Comparison of ENCODE assay signal across 13 cellular contexts in genomic region chr5:146137967-146138403, GRCh38. TPM values are rescaled to one million over a fixed set of nuclear protein-coding genes. Genes with fewer than 3 reads are reported as not detected.
A peak's percentile ranks its signal among the peaks of the same experiment; 100 is the strongest.
DNase-seq lines count a peak whose midpoint lies in the region; ATAC-seq and TF ChIP-seq lines count a peak whose summit lies in the region.
"Had no signal": no experiment of that assay in that cellular context is flagged by ENCODE, and none has a peak within 500 bp of the region (broad histone marks: within the 10 kb centered on the region; RNA-seq: fewer than 3 reads in every experiment).

No MANE protein-coding gene starts in this region.

- CTCF ChIA-PET in AG04450 (lab: Charles Lee), result no interaction called here
- CTCF ChIA-PET in PC-3 (lab: Charles Lee), result no interaction called here

- no peaks in the 10 kb centered on the region for H3K4me1 Mint-ChIP-seq in endothelial cell (ENCODE audit: unreplicated experiment)
- no peaks in the 10 kb centered on the region for H3K4me1 Mint-ChIP-seq in activated T-helper 1 cell treated with anti-CD3 and anti-CD28 coated beads, Interleukin-12 subunit alpha, Interleukin-12 subunit beta, Interleukin-2, Interleukin-4 antibody, amounts not matched to agents 30 ng/mL and 10 ng/mL and 1 ng/mL, durations not matched to agents 14 hours and 24 hours and 36 hours (ENCODE audit: low read depth)
- H3K4me1 Mint-ChIP-seq: activated B cell treated with CpG ODN at 0.5 μM for 24 hours had no signal

- no peak overlapping the region for H3K4me2 ChIP-seq in PC-3 (ENCODE audit: low read length)

- H3K4me3 ChIP-seq in AG04450 (ENCODE audit: low read depth, low read length) (no peak overlapping the region), PC-3 (ENCODE audit: low read length) (no peak overlapping the region), neutrophil (ENCODE audit: low read depth in 1 of 2, low read length in 1 of 2) (peak overlapping the region; percentile 7 to 20)

- H3F3A ChIP-seq in PC-3 (ENCODE audit: low read length, unreplicated experiment), result no peaks in the 10 kb centered on the region

- ATAC-seq in PC-3, result no peak
- no peak for ATAC-seq in GM21529 (IDR thresholded peaks at IDR 0.05; ENCODE audit: unreplicated experiment)
- no peak for ATAC-seq in Right ventricle myocardium inferior

- H3K4me1 ChIP-seq in PC-3 (ENCODE audit: insufficient read depth, low read length) (no peaks in the 10 kb centered on the region), neutrophil (ENCODE audit: control insufficient read depth in 1 of 2, insufficient read depth in 1 of 2, low read depth in 1 of 2, low read length in 1 of 2) (peaks cover 13 to 16% of the 10 kb centered on the region in 2 experiments)

- no peaks in the 10 kb centered on the region for H3K27me3 ChIP-seq in AG04450 (ENCODE audit: control insufficient read depth, insufficient read depth, low read length)
- H3K27me3 ChIP-seq in PC-3 (ENCODE audit: low read length), result no peaks in the 10 kb centered on the region
- H3K27me3 ChIP-seq in neutrophil, result no peaks in the 10 kb centered on the region

- no TSS peak for BruUV-seq in PC-3 (replicated peaks; lab: Mats Ljungman, UMichigan)

- H3K9me2 ChIP-seq in PC-3 (replicated peaks; ENCODE audit: low read length), result no peaks in the 10 kb centered on the region

- H3K9me3 Mint-ChIP-seq in endothelial cell (ENCODE audit: unreplicated experiment), result no peaks in the 10 kb centered on the region
- no peaks in the 10 kb centered on the region for H3K9me3 Mint-ChIP-seq in activated T-helper 1 cell treated with anti-CD3 and anti-CD28 coated beads, Interleukin-12 subunit alpha, Interleukin-12 subunit beta, Interleukin-2, Interleukin-4 antibody, amounts not matched to agents 30 ng/mL and 10 ng/mL and 1 ng/mL, durations not matched to agents 14 hours and 24 hours and 36 hours
- H3K9me3 Mint-ChIP-seq: activated B cell treated with CpG ODN at 0.5 μM for 24 hours; dendritic cell treated with granulocyte-macrophage colony-stimulating factor and Interleukin-4, amounts not matched to agents 40 ng/mL and 50 ng/mL, for 4 days had no signal

- H3K9ac ChIP-seq in PC-3 (ENCODE audit: low read length), result no peak overlapping the region

- H4K20me1 ChIP-seq in PC-3 (ENCODE audit: low read length), result no peaks in the 10 kb centered on the region

- peaks cover 1% of the 10 kb centered on the region for H3K27me3 Mint-ChIP-seq in endothelial cell (ENCODE audit: unreplicated experiment)
- H3K27me3 Mint-ChIP-seq in activated T-helper 1 cell treated with anti-CD3 and anti-CD28 coated beads, Interleukin-12 subunit alpha, Interleukin-12 subunit beta, Interleukin-2, Interleukin-4 antibody, amounts not matched to agents 30 ng/mL and 10 ng/mL and 1 ng/mL, durations not matched to agents 14 hours and 24 hours and 36 hours (ENCODE audit: insufficient read depth), result no peaks in the 10 kb centered on the region
- H3K27me3 Mint-ChIP-seq: activated B cell treated with CpG ODN at 0.5 μM for 24 hours; activated naive CD8-positive, alpha-beta T cell; dendritic cell treated with granulocyte-macrophage colony-stimulating factor and Interleukin-4, amounts not matched to agents 40 ng/mL and 50 ng/mL, for 4 days had no signal

- H2AFZ ChIP-seq in PC-3 (ENCODE audit: low read length), result no peak overlapping the region

- peak overlapping the region; percentile 70 for H3K27ac Mint-ChIP-seq in endothelial cell (ENCODE audit: unreplicated experiment)
- no peak overlapping the region for H3K27ac Mint-ChIP-seq in activated T-helper 1 cell treated with anti-CD3 and anti-CD28 coated beads, Interleukin-12 subunit alpha, Interleukin-12 subunit beta, Interleukin-2, Interleukin-4 antibody, amounts not matched to agents 30 ng/mL and 10 ng/mL and 1 ng/mL, durations not matched to agents 14 hours and 24 hours and 36 hours
- H3K27ac Mint-ChIP-seq: activated B cell treated with CpG ODN at 0.5 μM for 24 hours; activated naive CD8-positive, alpha-beta T cell; dendritic cell treated with granulocyte-macrophage colony-stimulating factor and Interleukin-4, amounts not matched to agents 40 ng/mL and 50 ng/mL, for 4 days had no signal

- intact Hi-C loops in PC-3 (cut with micrococcal nuclease) (no loop called here), Right ventricle myocardium inferior (cut with DNase I) (loop anchor here (10.0 kb wide), 1 partner anchor 1933 kb away; no protein-coding TSS in a partner anchor)
- intact Hi-C loops in activated T-helper 1 cell treated with anti-CD3 and anti-CD28 coated beads, Interleukin-12 subunit alpha, Interleukin-12 subunit beta, Interleukin-2, Interleukin-4 antibody, amounts not matched to agents 30 ng/mL and 10 ng/mL and 1 ng/mL, durations not matched to agents 14 hours and 24 hours and 36 hours (cut with micrococcal nuclease), result no loop called here

- H3K79me2 ChIP-seq in PC-3 (ENCODE audit: low read length), result no peaks in the 10 kb centered on the region

- H3K9me3 ChIP-seq in AG04450 (ENCODE audit: control insufficient read depth, insufficient read depth, low read length) (no peaks in the 10 kb centered on the region), PC-3 (ENCODE audit: low read length) (no peaks in the 10 kb centered on the region), neutrophil (no peaks in the 10 kb centered on the region)

- H3K27ac ChIP-seq in AG04450 (ENCODE audit: low read depth, low read length) (no peak overlapping the region), PC-3 (ENCODE audit: low read length) (no peak overlapping the region), neutrophil (peak overlapping the region; percentile 71)

- H3K36me3 Mint-ChIP-seq in endothelial cell (ENCODE audit: low read depth, unreplicated experiment), result peaks cover 3% of the 10 kb centered on the region
- H3K36me3 Mint-ChIP-seq in activated T-helper 1 cell treated with anti-CD3 and anti-CD28 coated beads, Interleukin-12 subunit alpha, Interleukin-12 subunit beta, Interleukin-2, Interleukin-4 antibody, amounts not matched to agents 30 ng/mL and 10 ng/mL and 1 ng/mL, durations not matched to agents 14 hours and 24 hours and 36 hours (ENCODE audit: low read depth), result peaks cover 50% of the 10 kb centered on the region

- DNase-seq in AG04450 (ENCODE audit: low read depth, low spot score) (peak; percentile 39), PC-3 (peak; percentile 48), endothelial cell (ENCODE audit: low spot score) (no peak), Right ventricle myocardium inferior (ENCODE audit: missing footprints) (no peak), cerebellar cortex (ENCODE audit: low spot score) (no peak)
- DNase-seq in activated T-helper 1 cell treated with anti-CD3 and anti-CD28 coated beads, Interleukin-12 subunit alpha, Interleukin-12 subunit beta, Interleukin-2, Interleukin-4 antibody, amounts not matched to agents 30 ng/mL and 10 ng/mL and 1 ng/mL, durations not matched to agents 14 hours and 24 hours and 36 hours (ENCODE audit: low spot score), result no peak
- DNase-seq: activated B cell treated with CpG ODN at 0.5 μM for 24 hours, COR-L47, occipital lobe had no signal

- H3K4me3 Mint-ChIP-seq in endothelial cell (ENCODE audit: unreplicated experiment), result no peak overlapping the region
- H3K4me3 Mint-ChIP-seq in activated T-helper 1 cell treated with anti-CD3 and anti-CD28 coated beads, Interleukin-12 subunit alpha, Interleukin-12 subunit beta, Interleukin-2, Interleukin-4 antibody, amounts not matched to agents 30 ng/mL and 10 ng/mL and 1 ng/mL, durations not matched to agents 14 hours and 24 hours and 36 hours, result no peak overlapping the region
- H3K4me3 Mint-ChIP-seq: activated B cell treated with CpG ODN at 0.5 μM for 24 hours; activated naive CD8-positive, alpha-beta T cell; dendritic cell treated with granulocyte-macrophage colony-stimulating factor and Interleukin-4, amounts not matched to agents 40 ng/mL and 50 ng/mL, for 4 days had no signal

- POLR2A ChIA-PET in AG04450 (lab: Yijun Ruan, JAX), result no interaction called here
- POLR2A ChIA-PET in PC-3 (lab: Charles Lee; ENCODE audit: unreplicated experiment), result no interaction called here

- TF ChIP-seq CTCF in AG04450 (IDR thresholded peaks at IDR 0.05; ENCODE audit: low read depth, low read length) (no peak), PC-3 (conservative IDR thresholded peaks at IDR 0.05; ENCODE audit: low read depth, low read length) (no peak), endothelial cell (IDR thresholded peaks at IDR 0.05; ENCODE audit: unreplicated experiment) (no peak), neutrophil (IDR thresholded peaks at IDR 0.05) (no peak)

- H3K36me3 ChIP-seq in PC-3 (ENCODE audit: low read depth, low read length) (peaks cover 47% of the 10 kb centered on the region), neutrophil (peaks cover 28% of the 10 kb centered on the region)

RNA-seq across cellular contexts. Expression of gene PLAC8L1, which starts 32.6 kb away (rescaled TPM):
- polyA plus RNA-seq in AG04450 (2011; rRNA removed), result 0.15 TPM in 1 of 2 replicates, not detected in the other
- not detected in 2 replicates for polyA minus RNA-seq in AG04450 (2011; rRNA and poly(A)+ RNA removed)
- total RNA-seq in PC-3 (2014; rRNA removed), result 0.95 TPM in 1 of 2 replicates, not detected in the other
- total RNA-seq in endothelial cell (ENCODE audit: unreplicated experiment), result 0.80 TPM
- total RNA-seq in Right ventricle myocardium inferior, result not detected
- total RNA-seq in activated T-helper 1 cell treated with anti-CD3 and anti-CD28 coated beads, Interleukin-12 subunit alpha, Interleukin-12 subunit beta, Interleukin-2, Interleukin-4 antibody, amounts not matched to agents 30 ng/mL and 10 ng/mL and 1 ng/mL, durations not matched to agents 14 hours and 24 hours and 36 hours, result 0.37 and 0.99 TPM in 2 replicates
- total RNA-seq: occipital lobe had no signal

RNA-seq across cellular contexts. Expression of gene LARS1, which starts 44.5 kb away (rescaled TPM):
- polyA plus RNA-seq in AG04450 (2011; rRNA removed), result 30.5 and 37.3 TPM in 2 replicates
- polyA minus RNA-seq in AG04450 (2011; rRNA and poly(A)+ RNA removed), result 53.4 and 56.9 TPM in 2 replicates
- total RNA-seq in PC-3 (2014; rRNA removed) (92.0 and 102 TPM in 2 replicates), endothelial cell (ENCODE audit: unreplicated experiment) (85.5 TPM), Right ventricle myocardium inferior (85.0 TPM)
- 134 and 144 TPM in 2 replicates for total RNA-seq in activated T-helper 1 cell treated with anti-CD3 and anti-CD28 coated beads, Interleukin-12 subunit alpha, Interleukin-12 subunit beta, Interleukin-2, Interleukin-4 antibody, amounts not matched to agents 30 ng/mL and 10 ng/mL and 1 ng/mL, durations not matched to agents 14 hours and 24 hours and 36 hours

Comparison
In these comparisons a context has a peak if more than half of its experiments do, and no peak if none do; other contexts are left out.
1. DNase-seq: peak in AG04450 (single experiment) and PC-3 (single experiment); none in endothelial cell (single experiment), Right ventricle myocardium inferior (single experiment), activated T-helper 1 cell treated with anti-CD3 and anti-CD28 coated beads, Interleukin-12 subunit alpha, Interleukin-12 subunit beta, Interleukin-2, Interleukin-4 antibody, amounts not matched to agents 30 ng/mL and 10 ng/mL and 1 ng/mL, durations not matched to agents 14 hours and 24 hours and 36 hours (single experiment) and cerebellar cortex (single experiment).
2. H3K4me3 ChIP-seq: peak in neutrophil (2 of 2); none in AG04450 (single experiment) and PC-3 (single experiment).